36 cellular contexts compared by ENCODE assay signal in genomic region chr9:124514874-124515273, GRCh38. TPM values are rescaled to one million over a fixed set of nuclear protein-coding genes. Genes with fewer than 3 reads are reported as not detected.
"Had no signal": no experiment of that assay in that cellular context is flagged by ENCODE, and none has a peak within 500 bp of the region (broad histone marks: within the 10 kb centered on the region; RNA-seq: fewer than 3 reads in every experiment).

No MANE protein-coding gene starts in this region.

- H3K27me3 Mint-ChIP-seq: brain had no signal

- H3K27ac Mint-ChIP-seq: activated CD8-positive, alpha-beta T cell treated with anti-CD3 and anti-CD28 coated beads for 36 hours; activated naive CD4-positive, alpha-beta T cell treated with anti-CD3 and anti-CD28 coated beads, Interleukin-2, amount 10 ng/mL, durations not matched to agents 7 days and 5 days; activated naive CD8-positive, alpha-beta T cell treated with anti-CD3 and anti-CD28 coated beads, Interleukin-2, amount 10 ng/mL, durations not matched to agents 7 days and 5 days; activated T-helper 1 cell treated with anti-CD3 and anti-CD28 coated beads, Interleukin-12 subunit alpha, Interleukin-12 subunit beta, Interleukin-2, Interleukin-4 antibody, amounts not matched to agents 30 ng/mL and 10 ng/mL and 1 ng/mL, durations not matched to agents 14 hours and 24 hours and 36 hours; activated T-helper 2 cell treated with anti-CD3 and anti-CD28 coated beads, Interferon-gamma antibody, Interleukin-2, Interleukin-4, amounts not matched to agents 10 μg/mL and 5 μg/mL and 100 μg/mL, durations not matched to agents 14 hours and 24 hours and 36 hours; T-helper 17 cell; T-helper 2 cell treated with Interferon-gamma antibody and Interleukin-4, amounts not matched to agents 5 μg/mL and 100 μg/mL, for 36 hours had no signal

- H3K4me1 ChIP-seq: ascending aorta, breast epithelium, colonic mucosa, esophagus squamous epithelium had no signal

- H3K4me3 Mint-ChIP-seq: activated CD8-positive, alpha-beta T cell treated with anti-CD3 and anti-CD28 coated beads for 36 hours; activated naive CD4-positive, alpha-beta T cell treated with anti-CD3 and anti-CD28 coated beads, Interleukin-2, amount 10 ng/mL, durations not matched to agents 7 days and 5 days; activated naive CD8-positive, alpha-beta T cell treated with anti-CD3 and anti-CD28 coated beads, Interleukin-2, amount 10 ng/mL, durations not matched to agents 7 days and 5 days; activated T-helper 1 cell treated with anti-CD3 and anti-CD28 coated beads, Interleukin-12 subunit alpha, Interleukin-12 subunit beta, Interleukin-2, Interleukin-4 antibody, amounts not matched to agents 30 ng/mL and 10 ng/mL and 1 ng/mL, durations not matched to agents 14 hours and 24 hours and 36 hours; brain; T-helper 17 cell; T-helper 2 cell treated with Interferon-gamma antibody and Interleukin-4, amounts not matched to agents 5 μg/mL and 100 μg/mL, for 36 hours had no signal

- H3K4me1 Mint-ChIP-seq: activated naive CD4-positive, alpha-beta T cell treated with anti-CD3 and anti-CD28 coated beads, Interleukin-2, amount 10 ng/mL, durations not matched to agents 7 days and 5 days had no signal

- ATAC-seq: activated CD8-positive, alpha-beta T cell treated with anti-CD3 and anti-CD28 coated beads for 36 hours; activated naive CD4-positive, alpha-beta T cell treated with anti-CD3 and anti-CD28 coated beads, Interleukin-2, amount 50 U/mL, for 72 hours; T-helper 17 cell had no signal

- H3K9me3 ChIP-seq: ascending aorta, breast epithelium, colonic mucosa, esophagus squamous epithelium had no signal

- H3K27me3 ChIP-seq: ascending aorta, breast epithelium, cardiac muscle cell, colonic mucosa had no signal

- H3K4me3 ChIP-seq: ascending aorta, breast epithelium, cardiac muscle cell, colonic mucosa, esophagus squamous epithelium had no signal

- H3K9me3 Mint-ChIP-seq: activated CD8-positive, alpha-beta T cell treated with anti-CD3 and anti-CD28 coated beads for 36 hours; activated naive CD4-positive, alpha-beta T cell treated with anti-CD3 and anti-CD28 coated beads, Interleukin-2, amount 10 ng/mL, durations not matched to agents 7 days and 5 days; activated naive CD4-positive, alpha-beta T cell treated with anti-CD3 and anti-CD28 coated beads, Interleukin-2, amount 50 U/mL, for 72 hours; activated naive CD8-positive, alpha-beta T cell treated with anti-CD3 and anti-CD28 coated beads, Interleukin-2, amount 10 ng/mL, durations not matched to agents 7 days and 5 days; activated T-helper 1 cell treated with anti-CD3 and anti-CD28 coated beads, Interleukin-12 subunit alpha, Interleukin-12 subunit beta, Interleukin-2, Interleukin-4 antibody, amounts not matched to agents 30 ng/mL and 10 ng/mL and 1 ng/mL, durations not matched to agents 14 hours and 24 hours and 36 hours; activated T-helper 2 cell treated with anti-CD3 and anti-CD28 coated beads, Interferon-gamma antibody, Interleukin-2, Interleukin-4, amounts not matched to agents 10 μg/mL and 5 μg/mL and 100 μg/mL, durations not matched to agents 14 hours and 24 hours and 36 hours; brain; T-helper 2 cell treated with Interferon-gamma antibody and Interleukin-4, amounts not matched to agents 5 μg/mL and 100 μg/mL, for 36 hours had no signal

- H3K36me3 ChIP-seq: ascending aorta, breast epithelium, cardiac muscle cell, colonic mucosa, esophagus squamous epithelium had no signal

- H3K36me3 Mint-ChIP-seq: activated naive CD4-positive, alpha-beta T cell treated with anti-CD3 and anti-CD28 coated beads, Interleukin-2, amount 10 ng/mL, durations not matched to agents 7 days and 5 days; activated naive CD4-positive, alpha-beta T cell treated with anti-CD3 and anti-CD28 coated beads, Interleukin-2, amount 50 U/mL, for 72 hours; activated naive CD8-positive, alpha-beta T cell treated with anti-CD3 and anti-CD28 coated beads, Interleukin-2, amount 10 ng/mL, durations not matched to agents 7 days and 5 days had no signal

- H3K27ac ChIP-seq: ascending aorta, breast epithelium, cardiac muscle cell, colonic mucosa, epithelial cell of prostate, esophagus squamous epithelium had no signal

- FAIRE-seq: endometrium, endothelial cell of umbilical vein had no signal

- DNase-seq: activated CD4-positive, alpha-beta T cell treated with anti-CD3 and anti-CD28 coated beads for 1 hour; activated CD4-positive, alpha-beta T cell treated with anti-CD3 and anti-CD28 coated beads for 48 hours; activated CD4-positive, alpha-beta T cell treated with anti-CD3 and anti-CD28 coated beads, Interleukin-2, amount 50 U/mL, for 1 hour; activated CD4-positive, alpha-beta T cell treated with anti-CD3 and anti-CD28 coated beads, Interleukin-2, amount 50 U/mL, for 48 hours; activated CD8-positive, alpha-beta memory T cell treated with anti-CD3 and anti-CD28 coated beads for 24 hours; activated CD8-positive, alpha-beta T cell treated with anti-CD3 and anti-CD28 coated beads for 36 hours; activated effector memory CD4-positive, alpha-beta T cell treated with anti-CD3 and anti-CD28 coated beads, Interleukin-2, amount 50 U/mL, for 16 hours; activated naive CD4-positive, alpha-beta T cell; activated naive CD4-positive, alpha-beta T cell treated with anti-CD3 and anti-CD28 coated beads, Interleukin-2, amount 10 ng/mL, durations not matched to agents 7 days and 5 days; activated naive CD8-positive, alpha-beta T cell treated with anti-CD3 and anti-CD28 coated beads, Interleukin-2, amount 10 ng/mL, durations not matched to agents 7 days and 5 days; activated T-cell treated with anti-CD3 and anti-CD28 coated beads, Interleukin-2, amount 50 U/mL, for 1 hour; activated T-cell treated with anti-CD3 and anti-CD28 coated beads, Interleukin-2, amount 50 U/mL, for 48 hours; central memory CD4-positive, alpha-beta T cell; cerebellar nuclear complex; colonic mucosa; effector CD8-positive, alpha-beta T cell; esophagus squamous epithelium; foreskin melanocyte; head of caudate nucleus; T-helper 1 cell; T-helper 17 cell; T1000 had no signal

RNA-seq across cellular contexts. Expression of gene NR5A1, which starts 7.7 kb away (rescaled TPM):
- total RNA-seq: activated CD8-positive, alpha-beta T cell treated with anti-CD3 and anti-CD28 coated beads for 36 hours; activated naive CD4-positive, alpha-beta T cell treated with anti-CD3 and anti-CD28 coated beads, Interleukin-2, amount 50 U/mL, for 72 hours; activated naive CD8-positive, alpha-beta T cell treated with anti-CD3 and anti-CD28 coated beads, Interleukin-2, amount 10 ng/mL, durations not matched to agents 7 days and 5 days; activated T-helper 1 cell treated with anti-CD3 and anti-CD28 coated beads, Interleukin-12 subunit alpha, Interleukin-12 subunit beta, Interleukin-2, Interleukin-4 antibody, amounts not matched to agents 30 ng/mL and 10 ng/mL and 1 ng/mL, durations not matched to agents 14 hours and 24 hours and 36 hours; activated T-helper 2 cell treated with anti-CD3 and anti-CD28 coated beads, Interferon-gamma antibody, Interleukin-2, Interleukin-4, amounts not matched to agents 10 μg/mL and 5 μg/mL and 100 μg/mL, durations not matched to agents 14 hours and 24 hours and 36 hours; breast epithelium; dermis microvascular lymphatic vessel endothelial cell; endothelial cell of umbilical vein; esophagus squamous epithelium; fibroblast of lung; fibroblast of villous mesenchyme; T-helper 17 cell had no signal
- polyA plus RNA-seq: cardiac muscle cell, endothelial cell of umbilical vein, fibroblast of lung had no signal
